10 cellular contexts compared by ENCODE assay signal in the genomic region with DNA sequence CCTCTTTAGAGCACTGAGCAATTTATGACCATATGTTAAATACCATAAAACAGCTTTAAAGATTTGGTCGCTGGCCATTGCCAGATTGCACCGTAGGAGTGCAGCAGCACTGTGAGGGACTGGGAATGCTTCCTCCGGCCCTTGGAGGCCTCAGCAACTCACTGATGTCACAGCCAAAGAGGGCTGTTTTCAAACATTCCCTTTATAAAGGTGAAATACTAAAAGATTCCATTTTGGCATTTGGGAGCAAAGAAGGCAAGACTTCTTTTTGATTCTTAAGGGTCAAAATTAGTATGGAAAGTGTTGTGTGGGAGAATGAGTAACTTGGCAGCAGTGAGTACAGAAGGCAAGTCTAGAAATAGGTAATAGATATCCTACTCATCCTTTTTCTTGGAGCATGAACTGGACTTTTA.
DNase-seq lines count a peak whose midpoint lies in the region; ATAC-seq and TF ChIP-seq lines count a peak whose summit lies in the region.
"Had no signal": no experiment of that assay in that cellular context is flagged by ENCODE, and none has a peak within 500 bp of the region (broad histone marks: within the 10 kb centered on the region; RNA-seq: fewer than 3 reads in every experiment).

No MANE protein-coding gene starts in this region.

- H3K4me3 ChIP-seq in fibroblast of the aortic adventitia (ENCODE audit: low read depth, low read length): no peak overlapping the region
- H3K4me3 ChIP-seq in skin epidermis: no peak overlapping the region
- H3K4me3 ChIP-seq: GM12878 had no signal

- H3K4me3 Mint-ChIP-seq in T-cell: no peak overlapping the region
- no peak overlapping the region for H3K4me3 Mint-ChIP-seq in stimulated activated memory B cell treated with anti-CD40 and anti-IgM and Interleukin-4, amounts not matched to agents 10 μg/mL and 1 μg/mL and 100 μg/mL, for 72 hours

- POLR2A ChIA-PET in T-cell (lab: Charles Lee): no interaction called here

- peaks cover 0 to 8% (median 0%) of the 10 kb centered on the region in 3 donors for H3K9me3 Mint-ChIP-seq in T-cell
- H3K9me3 Mint-ChIP-seq in stimulated activated memory B cell treated with anti-CD40 and anti-IgM and Interleukin-4, amounts not matched to agents 10 μg/mL and 1 μg/mL and 100 μg/mL, for 72 hours: peaks cover 4% of the 10 kb centered on the region

- peak overlapping the region; percentile 56 to 75 for H3K27ac Mint-ChIP-seq in T-cell
- no peak overlapping the region for H3K27ac Mint-ChIP-seq in stimulated activated memory B cell treated with anti-CD40 and anti-IgM and Interleukin-4, amounts not matched to agents 10 μg/mL and 1 μg/mL and 100 μg/mL, for 72 hours

- H3K27me3 Mint-ChIP-seq in T-cell: no peaks in the 10 kb centered on the region
- H3K27me3 Mint-ChIP-seq in stimulated activated memory B cell treated with anti-CD40 and anti-IgM and Interleukin-4, amounts not matched to agents 10 μg/mL and 1 μg/mL and 100 μg/mL, for 72 hours: no peaks in the 10 kb centered on the region

- peaks cover 55 to 83% (median 75%) of the 10 kb centered on the region in 3 donors for H3K4me1 Mint-ChIP-seq in T-cell
- H3K4me1 Mint-ChIP-seq in stimulated activated memory B cell treated with anti-CD40 and anti-IgM and Interleukin-4, amounts not matched to agents 10 μg/mL and 1 μg/mL and 100 μg/mL, for 72 hours: peaks cover 55% of the 10 kb centered on the region

- DNase-seq in GM03348 (ENCODE audit: low spot score) (peak; percentile 10), T-cell (no peak), fibroblast of the aortic adventitia (ENCODE audit: low read depth) (peak; percentile 67)
- DNase-seq in stimulated activated naive CD4-positive, alpha-beta T cell (lab: John Stamatoyannopoulos, UW): no peak
- DNase-seq: NCI-H345 had no signal

- H3K27ac ChIP-seq in skin epidermis: peak overlapping the region in 19 of 21 experiments; percentile 22 to 87 (median 72)

- CTCF ChIA-PET in T-cell (lab: Charles Lee): no interaction called here

- H3K36me3 Mint-ChIP-seq in T-cell: peaks cover 14% of the 10 kb centered on the region
- H3K36me3 Mint-ChIP-seq in stimulated activated memory B cell treated with anti-CD40 and anti-IgM and Interleukin-4, amounts not matched to agents 10 μg/mL and 1 μg/mL and 100 μg/mL, for 72 hours: peaks cover 8% of the 10 kb centered on the region

- no peak for TF ChIP-seq CTCF in fibroblast of the aortic adventitia (IDR thresholded peaks at IDR 0.05; ENCODE audit: insufficient read depth, low read length)

- no peak for ATAC-seq in T-cell (replicated peaks in 1 of 4)
- ATAC-seq in stimulated activated memory B cell treated with anti-CD40 and anti-IgM and Interleukin-4, amounts not matched to agents 10 μg/mL and 1 μg/mL and 100 μg/mL, for 72 hours: no peak
- ATAC-seq in HG03175 (IDR thresholded peaks at IDR 0.05; ENCODE audit: unreplicated experiment): no peak
- ATAC-seq in GM21529 (IDR thresholded peaks at IDR 0.05; ENCODE audit: unreplicated experiment): no peak

Comparison
In these comparisons a context has a peak if more than half of its experiments do, and no peak if none do; other contexts are left out.
1. DNase-seq: peak in GM03348 (single experiment) and fibroblast of the aortic adventitia (single experiment); none in T-cell (0 of 34) and stimulated activated naive CD4-positive, alpha-beta T cell (0 of 6).